Comparison of ENCODE assay signal across 11 cellular contexts in the genomic region with DNA sequence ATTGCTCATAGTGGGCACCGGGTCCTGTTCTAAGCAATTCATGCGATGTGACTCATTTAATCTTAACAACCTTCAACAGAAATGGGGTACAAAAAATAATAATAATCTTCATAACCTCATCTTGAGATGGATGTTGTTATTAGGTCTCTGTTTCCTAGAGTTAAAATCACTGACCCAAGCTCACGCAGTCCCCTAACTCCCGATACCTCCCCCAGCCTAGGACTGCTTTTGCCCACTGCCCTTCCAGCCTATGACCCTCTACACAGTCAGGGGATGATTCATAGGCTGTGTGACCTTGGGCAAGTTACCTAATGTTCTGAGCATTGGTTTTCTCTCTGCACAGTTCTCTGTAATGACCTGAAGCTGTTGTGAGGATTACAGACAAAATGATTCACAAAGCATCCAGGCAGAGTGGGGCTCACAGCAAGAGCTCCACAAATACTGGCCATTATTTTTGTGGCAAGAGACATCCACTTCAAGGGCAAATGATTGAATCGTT. TPM values are rescaled to one million over a fixed set of nuclear protein-coding genes. Genes with fewer than 3 reads are reported as not detected.
DNase-seq lines count a peak whose midpoint lies in the region; ATAC-seq and TF ChIP-seq lines count a peak whose summit lies in the region.
"Had no signal": no experiment of that assay in that cellular context is flagged by ENCODE, and none has a peak within 500 bp of the region (broad histone marks: within the 10 kb centered on the region; RNA-seq: fewer than 3 reads in every experiment).

No MANE protein-coding gene starts in this region.

- H3K27me3 Mint-ChIP-seq in GM23338 (ENCODE audit: insufficient read depth, low read depth, poor library complexity): peaks cover 11% of the 10 kb centered on the region
- peaks cover 51% of the 10 kb centered on the region for H3K27me3 Mint-ChIP-seq in CD8-positive, alpha-beta T cell (ENCODE audit: low read depth)

- H3K36me3 ChIP-seq in GM23338 (ENCODE audit: insufficient read depth): no peaks in the 10 kb centered on the region
- no peaks in the 10 kb centered on the region for H3K36me3 ChIP-seq in CD8-positive, alpha-beta T cell (ENCODE audit: insufficient read depth, low read length)
- H3K36me3 ChIP-seq: breast epithelium, right atrium auricular region had no signal

- H3F3A ChIP-seq in GM23338 (replicated peaks; ENCODE audit: low read depth): no peaks in the 10 kb centered on the region

- CTCF ChIA-PET in CD8-positive, alpha-beta T cell (lab: Charles Lee): interaction anchor here (0.8 to 3.9 kb wide), 6 partner anchors 12 to 557 kb away, joined by 3 to 20 read pairs (median 8); no protein-coding TSS in a partner anchor

- intact Hi-C loops in head of caudate nucleus (cut with DNase I): no loop called here
- intact Hi-C loops in CD8-positive, alpha-beta T cell (cut with DNase I, micrococcal nuclease): loop anchor here in 1 of 2 experiments (1.0 kb wide), 1 partner anchor 40 kb away; no protein-coding TSS in a partner anchor

- no peaks in the 10 kb centered on the region for H3K27me3 ChIP-seq in GM23338 (ENCODE audit: insufficient read depth)
- peaks cover 3% of the 10 kb centered on the region for H3K27me3 ChIP-seq in CD8-positive, alpha-beta T cell (ENCODE audit: insufficient read depth, low read length)
- H3K27me3 ChIP-seq: breast epithelium, right atrium auricular region had no signal

- no peaks in the 10 kb centered on the region for H3K9me3 Mint-ChIP-seq in GM23338
- peaks cover 7% of the 10 kb centered on the region for H3K9me3 Mint-ChIP-seq in CD8-positive, alpha-beta T cell

- DNase-seq in GM23338 (ENCODE audit: low spot score) (no peak), RKO (ENCODE audit: low spot score) (peak; percentile 25), renal cortical epithelial cell (ENCODE audit: low read depth) (peak; percentile 38), head of caudate nucleus (no peak)
- DNase-seq in CD8-positive, alpha-beta T cell: no peak

- no peak overlapping the region for H3K27ac ChIP-seq in GM23338 (ENCODE audit: low read depth)
- no peak overlapping the region for H3K27ac ChIP-seq in CD8-positive, alpha-beta T cell (ENCODE audit: low read depth, low read length)
- H3K27ac ChIP-seq: breast epithelium, right atrium auricular region had no signal

- peaks cover 14% of the 10 kb centered on the region; the same call in 2 of the 3 replicates for H3K4me1 Mint-ChIP-seq in GM23338
- peaks cover 14% of the 10 kb centered on the region for H3K4me1 Mint-ChIP-seq in CD8-positive, alpha-beta T cell (ENCODE audit: low read depth)

- H3K9me2 ChIP-seq in GM23338 (ENCODE audit: insufficient read depth): no peaks in the 10 kb centered on the region

- H3K4me2 ChIP-seq in GM23338: no peak overlapping the region

- ATAC-seq in GM23338 (peak; percentile 49), esophagus mucosa (peak; percentile 23), HG03159 (IDR thresholded peaks at IDR 0.05; ENCODE audit: unreplicated experiment) (no peak)
- no peak for ATAC-seq in CD8-positive, alpha-beta T cell

- H3K4me1 ChIP-seq in GM23338 (ENCODE audit: insufficient read depth): no peaks in the 10 kb centered on the region; the same call in 1 of the 2 replicates
- H3K4me1 ChIP-seq in CD8-positive, alpha-beta T cell (ENCODE audit: insufficient read depth, low read length): peaks cover 10% of the 10 kb centered on the region
- H3K4me1 ChIP-seq: breast epithelium, right atrium auricular region had no signal

- H2AFZ ChIP-seq in GM23338: peak overlapping the region; percentile 90; the same call in 1 of the 2 replicates

- no peak overlapping the region for H3K4me3 Mint-ChIP-seq in GM23338
- no peak overlapping the region for H3K4me3 Mint-ChIP-seq in CD8-positive, alpha-beta T cell

- H3K27ac Mint-ChIP-seq in GM23338: no peak overlapping the region
- H3K27ac Mint-ChIP-seq in CD8-positive, alpha-beta T cell: no peak overlapping the region

- H4K20me1 ChIP-seq in GM23338 (replicated peaks; ENCODE audit: insufficient read depth): no peaks in the 10 kb centered on the region

- no peaks in the 10 kb centered on the region for H3K36me3 Mint-ChIP-seq in GM23338 (ENCODE audit: low read depth)
- H3K36me3 Mint-ChIP-seq in CD8-positive, alpha-beta T cell: no peaks in the 10 kb centered on the region

- no peak overlapping the region for H3K4me3 ChIP-seq in GM23338
- no peak overlapping the region for H3K4me3 ChIP-seq in CD8-positive, alpha-beta T cell (ENCODE audit: low read depth, low read length)
- H3K4me3 ChIP-seq: breast epithelium, right atrium auricular region had no signal

- POLR2A ChIA-PET in CD8-positive, alpha-beta T cell (lab: Charles Lee): no interaction called here

- TF ChIP-seq CTCF in GM23338 (conservative IDR thresholded peaks at IDR 0.05; ENCODE audit: low read depth in 2 of 2): no peak
- TF ChIP-seq CTCF in CD8-positive, alpha-beta T cell (IDR thresholded peaks at IDR 0.05): no peak

- H3K79me2 ChIP-seq in GM23338 (replicated peaks; ENCODE audit: insufficient read depth): no peaks in the 10 kb centered on the region

- no peaks in the 10 kb centered on the region for H3K9me3 ChIP-seq in CD8-positive, alpha-beta T cell (ENCODE audit: low read length)
- H3K9me3 ChIP-seq: breast epithelium, right atrium auricular region had no signal

TF ChIP-seq in GM23338, 12 proteins besides CTCF, POLR2A, EP300 and RAD21 (continues in another document):
- no peak for TF ChIP-seq JUNB (IDR thresholded peaks at IDR 0.05; ENCODE audit: unreplicated experiment)

RNA-seq across cellular contexts. Expression of gene MTFP1, which starts 19.9 kb away (rescaled TPM):
- total RNA-seq in GM23338 (2014; rRNA removed; shearing (Covaris generic)): 54.6 and 68.6 TPM in 2 replicates
- 62.5 and 64.1 TPM in 2 replicates for polyA plus RNA-seq in GM23338 (2016; fragmentation: Nextera tagmentation; extraction: Ambion mirVana)
- 14.1 TPM for total RNA-seq in esophagus mucosa
- 26.5 and 45.3 TPM in 2 replicates for total RNA-seq in renal cortical epithelial cell
- 100 to 1,000 TPM; 109 to 117 TPM for total RNA-seq in CD8-positive, alpha-beta T cell

RNA-seq across cellular contexts. Expression of gene SEC14L3, which starts 26.3 kb away (rescaled TPM):
- not detected in 2 replicates for total RNA-seq in GM23338 (2014; rRNA removed; shearing (Covaris generic))
- polyA plus RNA-seq in GM23338 (2016; fragmentation: Nextera tagmentation; extraction: Ambion mirVana): not detected in 2 replicates
- total RNA-seq in esophagus mucosa (not detected), renal cortical epithelial cell (not detected in 2 replicates)
- not detected for total RNA-seq in CD8-positive, alpha-beta T cell
- total RNA-seq: breast epithelium, epithelial cell of proximal tubule, right atrium auricular region, subcutaneous adipose tissue had no signal

RNA-seq across cellular contexts. Expression of gene SEC14L2, which starts 48.7 kb away (rescaled TPM):
- total RNA-seq in GM23338 (2014; rRNA removed; shearing (Covaris generic)): 2.1 and 4.2 TPM in 2 replicates
- polyA plus RNA-seq in GM23338 (2016; fragmentation: Nextera tagmentation; extraction: Ambion mirVana): 2.2 and 2.5 TPM in 2 replicates
- total RNA-seq in esophagus mucosa (19.9 TPM), renal cortical epithelial cell (57.3 and 97.9 TPM in 2 replicates)
- total RNA-seq in CD8-positive, alpha-beta T cell: 100 to 1,000 TPM; 239 to 241 TPM

RNA-seq across cellular contexts. Expression of gene RNF215, which starts 58.3 kb away (rescaled TPM):
- 12.4 and 13.9 TPM in 2 replicates for total RNA-seq in GM23338 (2014; rRNA removed; shearing (Covaris generic))
- 1.8 and 3.3 TPM in 2 replicates for polyA plus RNA-seq in GM23338 (2016; fragmentation: Nextera tagmentation; extraction: Ambion mirVana)
- total RNA-seq in esophagus mucosa (4.8 TPM), renal cortical epithelial cell (29.3 and 33.2 TPM in 2 replicates)
- total RNA-seq in CD8-positive, alpha-beta T cell: 1 to 10 TPM; 7.0 to 7.4 TPM

Comparison
In these comparisons a context has a peak if more than half of its experiments do, and no peak if none do; other contexts are left out.
1. ATAC-seq: peak in GM23338 (single experiment) and esophagus mucosa (single experiment); none in HG03159 (single experiment) and CD8-positive, alpha-beta T cell (single experiment).
2. DNase-seq: peak in RKO (single experiment) and renal cortical epithelial cell (single experiment); none in GM23338 (single experiment), head of caudate nucleus (0 of 42) and CD8-positive, alpha-beta T cell (0 of 7).